20 cellular contexts compared by ENCODE assay signal in the genomic region with DNA sequence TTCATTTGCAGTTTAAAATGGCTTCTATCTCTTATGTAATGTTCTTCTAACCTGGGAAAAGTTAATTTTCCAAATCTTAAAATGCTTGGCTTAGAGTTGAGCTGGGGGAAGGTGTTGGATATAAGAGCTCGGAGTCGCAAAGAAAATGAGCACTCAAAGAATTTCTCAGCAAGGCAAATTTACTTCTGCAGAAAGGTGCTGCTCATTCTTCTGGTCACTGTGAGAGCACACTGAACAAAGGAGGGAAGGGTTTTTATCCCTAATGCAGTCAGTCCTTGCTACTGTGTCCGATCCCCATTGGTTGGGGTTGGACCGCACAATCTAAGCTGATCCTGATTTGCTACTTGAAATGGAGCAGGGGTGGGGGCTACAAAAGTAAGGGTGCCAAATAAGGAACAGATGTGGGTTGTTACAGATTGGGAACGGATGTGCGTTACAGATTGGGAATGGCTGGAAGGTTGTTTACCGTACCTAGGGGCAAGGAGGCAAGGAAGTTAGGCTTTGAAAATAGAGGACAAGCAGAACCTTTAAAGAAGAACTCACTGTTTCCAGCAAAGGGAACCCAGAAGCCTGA. TPM values are rescaled to one million over a fixed set of nuclear protein-coding genes. Genes with fewer than 3 reads are reported as not detected.
DNase-seq lines count a peak whose midpoint lies in the region; ATAC-seq, FAIRE-seq and TF ChIP-seq lines count a peak whose summit lies in the region.
"Had no signal": no experiment of that assay in that cellular context is flagged by ENCODE, and none has a peak within 500 bp of the region (broad histone marks: within the 10 kb centered on the region; RNA-seq: fewer than 3 reads in every experiment).

No MANE protein-coding gene starts in this region.

- WGBS in HepG2 (ENCODE audit: low lambda C conversion rate), result 47% methylated on average over 7 of the region's 7 CpGs
- 93% methylated on average over 7 of the region's 7 CpGs for WGBS in right lobe of liver (ENCODE audit: insufficient coverage, low coverage, low lambda C conversion rate, missing lambda C conversion rate)
- WGBS in hepatocyte (ENCODE audit: low lambda C conversion rate, missing lambda C conversion rate), result 73% methylated on average over 7 of the region's 7 CpGs

- POLR2A ChIA-PET in HepG2 (lab: Yijun Ruan, JAX), result no interaction called here

- H3K9me3 Mint-ChIP-seq in GM23338, result peaks cover 61% of the 10 kb centered on the region

- no peak overlapping the region for H3K27ac ChIP-seq in HepG2 (ENCODE audit: extremely low read length, insufficient read depth, low read length)
- no peak overlapping the region for H3K27ac ChIP-seq in right lobe of liver
- H3K27ac ChIP-seq in hepatocyte, result peak overlapping the region; percentile 37
- no peak overlapping the region for H3K27ac ChIP-seq in GM23338 (ENCODE audit: low read depth)
- H3K27ac ChIP-seq: BLaER1 treated with 17β-estradiol and CSF1 and Interleukin-3, amounts not matched to agents 10 nM and 100 nM; GM23248 had no signal

- no peaks in the 10 kb centered on the region for H3K4me1 ChIP-seq in HepG2 (ENCODE audit: insufficient read depth, low read length)
- no peaks in the 10 kb centered on the region for H3K4me1 ChIP-seq in right lobe of liver
- H3K4me1 ChIP-seq in adipocyte (ENCODE audit: control insufficient read depth, insufficient read depth, low read length), result no peaks in the 10 kb centered on the region
- no peaks in the 10 kb centered on the region for H3K4me1 ChIP-seq in hepatocyte (ENCODE audit: insufficient read depth)
- H3K4me1 ChIP-seq in GM23338 (ENCODE audit: insufficient read depth), result peaks cover 3% of the 10 kb centered on the region; the same call in 1 of the 2 replicates
- H3K4me1 ChIP-seq: BLaER1 treated with 17β-estradiol and CSF1 and Interleukin-3, amounts not matched to agents 10 nM and 100 nM had no signal

- CTCF ChIA-PET in HepG2 (lab: Yijun Ruan, JAX; ENCODE audit: low intra/inter-chr PET ratio, low total read pairs), result no interaction called here

- H3K27ac Mint-ChIP-seq in GM23338, result no peak overlapping the region
- H3K27ac Mint-ChIP-seq: CD4-positive, CD25-positive, alpha-beta regulatory T cell; H9; HFFc6 had no signal

- H3K4me3 ChIP-seq in HepG2 (replicated peaks in 1 of 3; ENCODE audit: insufficient read depth in 1 of 3, low read depth in 2 of 3, low read length in 3 of 3) (no peak overlapping the region), right lobe of liver (no peak overlapping the region), adipocyte (ENCODE audit: low read length) (peak overlapping the region; percentile 4), hepatocyte (no peak overlapping the region), GM23338 (no peak overlapping the region)
- H3K4me3 ChIP-seq: GM23248 had no signal

- H3K27me3 ChIP-seq in HepG2 (ENCODE audit: control insufficient read depth in 1 of 2, insufficient read depth in 2 of 2, low read length in 2 of 2) (peaks cover 0 to 8% of the 10 kb centered on the region in 2 experiments; a peak in 1 of 5 replicates), right lobe of liver (no peaks in the 10 kb centered on the region), adipocyte (replicated peaks; ENCODE audit: control insufficient read depth, insufficient read depth, low read length) (no peaks in the 10 kb centered on the region), hepatocyte (no peaks in the 10 kb centered on the region), GM23338 (ENCODE audit: insufficient read depth) (no peaks in the 10 kb centered on the region)
- H3K27me3 ChIP-seq: BLaER1 treated with 17β-estradiol and CSF1 and Interleukin-3, amounts not matched to agents 10 nM and 100 nM had no signal

- DNase-seq in HepG2 (ENCODE audit: low spot score) (no peak), right lobe of liver (no peak), adipocyte (ENCODE audit: low read depth) (no peak), hepatocyte (ENCODE audit: low spot score) (no peak), GM23338 (ENCODE audit: low spot score) (no peak), midbrain (lab: John Stamatoyannopoulos, UW) (no peak)
- DNase-seq: ACHN; Calu3; CD4-positive, CD25-positive, alpha-beta regulatory T cell; DMS 273 treated with DMSO at 0.1 percent for 48 hours; DMS79 treated with DMSO at 0.1 percent for 48 hours; EL; GM23248; H9; HFFc6 had no signal

- H3K36me3 Mint-ChIP-seq in GM23338 (ENCODE audit: low read depth), result peaks cover 40% of the 10 kb centered on the region

- no TSS peak for BruUV-seq in HepG2 (replicated peaks; lab: Mats Ljungman, UMichigan)

- H3K4me2 ChIP-seq in HepG2 (ENCODE audit: low read depth, low read length) (no peak overlapping the region), hepatocyte (no peak overlapping the region), GM23338 (no peak overlapping the region)
- H3K4me2 ChIP-seq: BLaER1 treated with 17β-estradiol and CSF1 and Interleukin-3, amounts not matched to agents 10 nM and 100 nM had no signal

- intact Hi-C loops in HepG2 (cut with micrococcal nuclease; ENCODE audit: unreplicated experiment), result no loop called here
- intact Hi-C loops in right lobe of liver (cut with DNase I), result no loop called here

- no peak for TF ChIP-seq RAD21 in HepG2 (CRISPR knock-in tag; IDR thresholded peaks at IDR 0.05)

- TF ChIP-seq EP300 in HepG2 (IDR thresholded peaks at IDR 0.05; ENCODE audit: low read depth in 2 of 2, low read length in 2 of 2) (no peak), HepG2 (CRISPR knock-in tag; IDR thresholded peaks at IDR 0.05; ENCODE audit: borderline replicate concordance) (no peak)

- H3K4me1 Mint-ChIP-seq in GM23338, result no peaks in the 10 kb centered on the region; the same call in 1 of the 3 replicates
- H3K4me1 Mint-ChIP-seq: CD4-positive, CD25-positive, alpha-beta regulatory T cell had no signal

- H3K36me3 ChIP-seq in HepG2 (replicated peaks in 1 of 2; ENCODE audit: control insufficient read depth in 1 of 2, insufficient read depth in 2 of 2, low read length in 2 of 2) (no peaks in the 10 kb centered on the region), right lobe of liver (no peaks in the 10 kb centered on the region), adipocyte (ENCODE audit: control insufficient read depth, insufficient read depth, low read length, severe bottlenecking) (no peaks in the 10 kb centered on the region), hepatocyte (replicated peaks; ENCODE audit: insufficient read depth, low read depth) (no peaks in the 10 kb centered on the region), GM23338 (ENCODE audit: insufficient read depth) (peaks cover 12% of the 10 kb centered on the region; the same call in 1 of the 2 replicates)

- H4K20me1 ChIP-seq in HepG2 (ENCODE audit: insufficient read depth, low read length) (no peaks in the 10 kb centered on the region), hepatocyte (ENCODE audit: insufficient read depth, poor library complexity, severe bottlenecking) (no peaks in the 10 kb centered on the region), GM23338 (replicated peaks; ENCODE audit: insufficient read depth) (no peaks in the 10 kb centered on the region)
- H4K20me1 ChIP-seq: BLaER1 treated with 17β-estradiol and CSF1 and Interleukin-3, amounts not matched to agents 10 nM and 100 nM had no signal

- H3K79me2 ChIP-seq in HepG2 (ENCODE audit: insufficient read depth, low read length) (no peaks in the 10 kb centered on the region), hepatocyte (no peaks in the 10 kb centered on the region), GM23338 (replicated peaks; ENCODE audit: insufficient read depth) (no peaks in the 10 kb centered on the region)

- no peaks in the 10 kb centered on the region for H3F3A ChIP-seq in GM23338 (replicated peaks; ENCODE audit: low read depth)

- no peaks in the 10 kb centered on the region for H3K9me2 ChIP-seq in hepatocyte (replicated peaks; ENCODE audit: insufficient read depth)
- H3K9me2 ChIP-seq in GM23338 (ENCODE audit: insufficient read depth), result 0 out of 2 replicates have a peak, but pooled peaks cover 3% of the 10 kb centered on the region

- TF ChIP-seq CTCF in HepG2 (CRISPR knock-in tag; IDR thresholded peaks at IDR 0.05) (no peak), right lobe of liver (IDR thresholded peaks at IDR 0.05) (no peak), hepatocyte (IDR thresholded peaks at IDR 0.05; ENCODE audit: poor library complexity) (no peak), GM23338 (conservative IDR thresholded peaks at IDR 0.05; ENCODE audit: low read depth in 2 of 2) (no peak)

- H3K9ac ChIP-seq in HepG2 (ENCODE audit: insufficient read depth, low read depth, low read length) (no peak overlapping the region), adipocyte (ENCODE audit: low read length) (no peak overlapping the region)
- H3K9ac ChIP-seq: BLaER1 treated with 17β-estradiol and CSF1 and Interleukin-3, amounts not matched to agents 10 nM and 100 nM; GM23248 had no signal

- no peak for TF ChIP-seq POLR2A in HepG2 (IDR thresholded peaks at IDR 0.05; ENCODE audit: insufficient read depth in 1 of 2, low read depth in 2 of 2, low read length in 2 of 2)
- no peak for TF ChIP-seq POLR2A in right lobe of liver (IDR thresholded peaks at IDR 0.05)

- no peak for FAIRE-seq in HepG2 (lab: Jason Lieb, UNC)
- FAIRE-seq: G401.6, GM12892, GM19239 had no signal

- H3K4me3 Mint-ChIP-seq in GM23338, result no peak overlapping the region
- H3K4me3 Mint-ChIP-seq: CD4-positive, CD25-positive, alpha-beta regulatory T cell; H9; HFFc6 had no signal

- H3K9me3 ChIP-seq in HepG2 (ENCODE audit: low read length) (peaks cover 32% of the 10 kb centered on the region), right lobe of liver (peaks cover 0 to 16% (median 0%) of the 10 kb centered on the region in 4 donors), adipocyte (ENCODE audit: control insufficient read depth, low read length) (peaks cover 40% of the 10 kb centered on the region), hepatocyte (ENCODE audit: low read depth) (no peaks in the 10 kb centered on the region)

- in situ Hi-C loops in HepG2 (cut with HindIII; ENCODE audit: extremely low pct_ligation_motif_present, low pct_unique_long_range_greater_than_20kb), result no loop called here

- no peak overlapping the region for H2AFZ ChIP-seq in HepG2 (ENCODE audit: low read length)
- no peak overlapping the region for H2AFZ ChIP-seq in hepatocyte
- H2AFZ ChIP-seq in GM23338, result no peak overlapping the region
- H2AFZ ChIP-seq: GM23248 had no signal

- ATAC-seq in HepG2 (no peak), right lobe of liver (no peak), GM23338 (no peak), GM21515 (IDR thresholded peaks at IDR 0.05; ENCODE audit: unreplicated experiment) (no peak)

- H3K27me3 Mint-ChIP-seq in GM23338 (ENCODE audit: insufficient read depth, low read depth, poor library complexity), result peaks cover 9% of the 10 kb centered on the region

RNA-seq across cellular contexts. Expression of gene TXNRD1, which starts 19.4 kb away (rescaled TPM):
- total RNA-seq in HepG2 (2016; rRNA removed; fragmentation: Illumina TruSeq; extraction: Trizol) (190 and 310 TPM in 2 replicates), right lobe of liver (100 to 1,000 TPM in 2 of 6 experiments, 10 to 100 TPM in 4; 40.3 to 153 (median 74.5) TPM), hepatocyte (103 and 113 TPM in 2 replicates)
- total RNA-seq in HepG2 (2016; cell fraction: cytosol; rRNA removed; fragmentation: Illumina TruSeq; extraction: Trizol; ENCODE audit: low read depth), result 19.9 and 20.1 TPM in 2 replicates
- total RNA-seq in HepG2 (2016; cell fraction: insoluble cytoplasmic fraction; rRNA removed; fragmentation: Illumina TruSeq; extraction: Trizol), result 196 and 299 TPM in 2 replicates
- 56.9 and 67.1 TPM in 2 replicates for total RNA-seq in HepG2 (2016; cell fraction: membrane; rRNA removed; fragmentation: Illumina TruSeq; extraction: Trizol)
- total RNA-seq in HepG2 (2016; cell fraction: nucleus; rRNA removed; fragmentation: Illumina TruSeq; extraction: Trizol), result 136 and 137 TPM in 2 replicates
- polyA plus RNA-seq in HepG2 (2011; rRNA removed) (54.0 and 56.7 TPM in 2 replicates), hepatocyte (40.4 and 49.8 TPM in 2 replicates), GM23338 (2016; fragmentation: Nextera tagmentation; extraction: Ambion mirVana) (108 and 115 TPM in 2 replicates)
- 49.7 and 55.5 TPM in 2 replicates for polyA plus RNA-seq in HepG2 (2011; cell fraction: cytosol; rRNA removed)
- polyA plus RNA-seq in HepG2 (2011; cell fraction: nucleus; rRNA removed), result 34.5 and 36.8 TPM in 2 replicates
- 71.7 and 123 TPM in 2 replicates for polyA plus RNA-seq in HepG2 (2012)
- 5.1 and 5.7 TPM in 2 replicates for polyA plus RNA-seq in HepG2 (2016; cell fraction: cytosol; fragmentation: Illumina TruSeq; extraction: Trizol; ENCODE audit: low read depth)
- polyA plus RNA-seq in HepG2 (2016; cell fraction: insoluble cytoplasmic fraction; fragmentation: Illumina TruSeq; extraction: Trizol; ENCODE audit: low read depth), result 169 and 189 TPM in 2 replicates
- 20.5 and 20.8 TPM in 2 replicates for polyA plus RNA-seq in HepG2 (2016; cell fraction: membrane; fragmentation: Illumina TruSeq; extraction: Trizol; ENCODE audit: low read depth)
- polyA plus RNA-seq in HepG2 (2016; cell fraction: nucleus; fragmentation: Illumina TruSeq; extraction: Trizol; ENCODE audit: insufficient read depth, low read depth), result 62.2 and 73.4 TPM in 2 replicates
- 180 and 1,112 TPM in 2 replicates for polyA minus RNA-seq in HepG2 (2011; rRNA and poly(A)+ RNA removed; ENCODE audit: low replicate concordance)
- 31.5 and 40.6 TPM in 2 replicates for polyA minus RNA-seq in HepG2 (2011; cell fraction: cytosol; rRNA and poly(A)+ RNA removed)
- polyA minus RNA-seq in HepG2 (2011; cell fraction: nucleus; rRNA and poly(A)+ RNA removed), result 141 and 142 TPM in 2 replicates
- 127 and 135 TPM in 2 replicates for total RNA-seq in GM23338 (2014; rRNA removed; shearing (Covaris generic))
